In the genomic region with DNA sequence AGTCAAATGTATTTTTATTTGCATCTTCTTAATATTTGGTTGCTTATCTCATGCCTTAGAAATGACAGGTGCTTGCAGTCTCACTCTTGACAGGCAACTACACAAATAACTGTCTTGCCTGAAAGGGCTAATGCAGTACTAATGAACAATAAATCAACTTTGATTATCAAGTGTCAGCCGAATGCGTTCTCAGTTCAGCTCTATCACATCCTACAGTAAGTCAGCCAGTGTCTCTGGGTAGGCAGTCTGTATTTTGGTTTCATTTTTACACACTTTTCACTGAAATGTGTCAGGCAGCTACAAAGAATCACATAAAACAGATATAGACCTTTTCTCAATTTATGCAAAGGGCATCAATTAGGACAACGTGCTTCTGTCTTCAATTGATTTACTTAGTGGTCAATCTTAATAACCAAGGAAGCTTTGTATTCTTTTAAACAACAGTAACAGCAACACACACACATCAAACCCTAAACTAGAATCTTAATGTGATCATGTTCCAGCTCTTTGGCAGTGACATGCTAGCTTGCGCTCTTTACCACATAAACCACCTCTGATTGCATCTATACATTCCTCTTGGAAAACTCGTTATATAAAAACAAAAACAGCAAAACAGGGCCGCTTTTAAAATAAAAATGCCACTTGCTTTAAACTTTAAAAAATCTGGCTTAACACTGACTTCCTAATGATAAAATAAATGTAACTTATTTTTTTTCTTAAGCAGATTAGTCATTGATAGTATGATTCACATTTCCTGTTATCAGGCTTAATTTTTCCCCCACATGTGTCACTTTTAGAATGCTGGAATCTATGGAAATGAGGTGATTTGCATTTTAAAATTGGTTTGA, we compare ENCODE assay signal across 8 cellular contexts.
DNase-seq lines count a peak whose midpoint lies in the region; ATAC-seq and TF ChIP-seq lines count a peak whose summit lies in the region.

No MANE protein-coding gene starts in this region.

- H3K4me3 ChIP-seq in BLaER1 treated with 17β-estradiol and CSF1 and Interleukin-3, amounts not matched to agents 10 nM and 100 nM: peak overlapping the region; percentile 60 to 76 (median 67); a peak in 16 of 20 replicates
- H3K4me3 ChIP-seq in NB4 (ENCODE audit: low read depth, low read length) (no peak overlapping the region), coronary artery (peak overlapping the region; percentile 84), mucosa of stomach (ENCODE audit: low read length) (peak overlapping the region; percentile 85)

- TF ChIP-seq CTCF in NB4 (IDR thresholded peaks at IDR 0.05; ENCODE audit: low read depth, low read length): no peak
- TF ChIP-seq CTCF in coronary artery (IDR thresholded peaks at IDR 0.05): no peak

- no peaks in the 10 kb centered on the region for H3K36me3 ChIP-seq in BLaER1 treated with 17β-estradiol and CSF1 and Interleukin-3, amounts not matched to agents 10 nM and 100 nM
- H3K36me3 ChIP-seq in mucosa of stomach (ENCODE audit: control insufficient read depth, insufficient read depth, low read length): no peaks in the 10 kb centered on the region

- peak overlapping the region in 7 of 11 experiments; percentile 77 to 86 (median 81); a peak in 9 of 22 replicates for H3K9ac ChIP-seq in BLaER1 treated with 17β-estradiol and CSF1 and Interleukin-3, amounts not matched to agents 10 nM and 100 nM
- peak overlapping the region; percentile 85 for H3K9ac ChIP-seq in mucosa of stomach (ENCODE audit: low read length)

- H3K27ac ChIP-seq in BLaER1 treated with 17β-estradiol and CSF1 and Interleukin-3, amounts not matched to agents 10 nM and 100 nM: peak overlapping the region in 8 of 11 experiments; percentile 44 to 84 (median 60); a peak in 10 of 22 replicates
- peak overlapping the region; percentile 96 to 98 for H3K27ac ChIP-seq in coronary artery

- peak; percentile 8 for DNase-seq in NB4 (ENCODE audit: low read depth)
- no peak for DNase-seq in coronary artery (ENCODE audit: low spot score)
- DNase-seq in medulla oblongata (ENCODE audit: extremely low spot score): no peak
- no peak for DNase-seq in iPS-NIHi11 (ENCODE audit: low spot score)
- no peak for DNase-seq in activated CD4-positive, alpha-beta T cell treated with anti-CD3 and anti-CD28 coated beads for 4 hours

- peaks cover 37 to 57% (median 47%) of the 10 kb centered on the region in 10 experiments for H3K4me1 ChIP-seq in BLaER1 treated with 17β-estradiol and CSF1 and Interleukin-3, amounts not matched to agents 10 nM and 100 nM
- H3K4me1 ChIP-seq in mucosa of stomach (ENCODE audit: control insufficient read depth, insufficient read depth, low read length): peaks cover 49% of the 10 kb centered on the region

- peak; percentile 51 for ATAC-seq in GM19351 (IDR thresholded peaks at IDR 0.05; ENCODE audit: unreplicated experiment)

- H4K20me1 ChIP-seq in BLaER1 treated with 17β-estradiol and CSF1 and Interleukin-3, amounts not matched to agents 10 nM and 100 nM: peaks cover 63 to 100% (median 97%) of the 10 kb centered on the region in 11 experiments; a peak in 20 of 22 replicates

- peak overlapping the region; percentile 84 to 99 (median 90) for H3K4me2 ChIP-seq in BLaER1 treated with 17β-estradiol and CSF1 and Interleukin-3, amounts not matched to agents 10 nM and 100 nM

- H3K27me3 ChIP-seq in BLaER1 treated with 17β-estradiol and CSF1 and Interleukin-3, amounts not matched to agents 10 nM and 100 nM: peaks cover 86 to 100% (median 95%) of the 10 kb centered on the region in 11 experiments
- H3K27me3 ChIP-seq in mucosa of stomach (ENCODE audit: control insufficient read depth, insufficient read depth, low read length): no peaks in the 10 kb centered on the region

- TF ChIP-seq POLR2A in NB4 (IDR thresholded peaks at IDR 0.05; ENCODE audit: extremely low read depth, insufficient read length): no peak

- no peaks in the 10 kb centered on the region for H3K9me3 ChIP-seq in BLaER1 treated with 17β-estradiol and CSF1 and Interleukin-3, amounts not matched to agents 10 nM and 100 nM (replicated peaks in 1 of 11)
- no peaks in the 10 kb centered on the region for H3K9me3 ChIP-seq in mucosa of stomach (ENCODE audit: control insufficient read depth, low read length)
